8 cellular contexts compared by ENCODE assay signal in the genomic region with DNA sequence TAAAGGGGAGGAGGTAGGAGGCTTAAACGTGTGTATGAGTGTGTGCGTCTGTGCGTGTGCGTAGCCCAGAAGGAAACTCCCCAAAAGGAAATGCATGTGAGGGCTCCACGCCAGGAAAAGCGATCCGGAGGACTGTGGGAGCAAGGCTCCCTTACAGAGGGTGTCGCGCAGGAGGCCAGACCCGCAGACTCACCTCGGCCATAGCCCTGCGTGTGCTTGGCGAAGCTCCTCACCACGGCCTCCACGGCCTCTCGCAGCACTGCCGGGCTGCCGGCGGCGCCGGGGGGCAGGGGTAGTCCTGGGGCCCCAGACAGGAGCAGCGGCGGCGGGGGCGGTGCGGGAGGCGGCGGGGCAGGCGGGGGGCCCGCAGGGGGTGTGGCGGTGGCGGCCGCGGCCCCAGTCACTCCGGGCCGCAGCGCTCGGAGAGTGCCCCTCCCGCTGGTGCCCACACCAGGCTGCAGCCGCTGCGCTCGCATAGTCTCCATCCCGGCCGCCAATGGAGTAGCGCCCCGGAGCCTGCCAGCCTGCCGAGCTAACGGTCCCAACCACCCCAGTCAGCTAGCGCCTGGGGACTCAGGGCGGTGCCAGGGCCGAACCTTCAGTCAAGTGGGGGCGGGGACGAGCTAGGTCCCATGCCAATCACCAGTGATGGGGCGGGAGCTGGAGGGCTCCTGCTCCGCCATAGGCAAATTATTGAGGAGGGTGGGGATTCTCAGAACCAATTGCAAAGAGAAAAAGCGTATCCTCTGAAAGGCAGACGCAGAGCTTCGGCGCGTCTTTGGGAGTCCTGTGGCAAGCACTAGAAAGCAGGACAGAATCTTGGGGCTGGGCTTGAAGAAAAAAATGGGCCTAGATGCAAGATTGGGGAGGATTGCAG. TPM values are rescaled to one million over a fixed set of nuclear protein-coding genes. Genes with fewer than 3 reads are reported as not detected.
DNase-seq lines count a peak whose midpoint lies in the region; ATAC-seq, FAIRE-seq and TF ChIP-seq lines count a peak whose summit lies in the region.

LIX1L (minus strand) TSS at position 575 of the 877 bp plus-strand sequence; CDS start at position 485, 90 bp downstream.

- no peaks in the 10 kb centered on the region for H3K9me3 ChIP-seq in KOPT-K1 (ENCODE audit: insufficient read depth, low read length, poor library complexity, severe bottlenecking)
- H3K9me3 ChIP-seq in esophagus squamous epithelium: no peaks in the 10 kb centered on the region

- WGBS in esophagus squamous epithelium, 2 donors: 0 to 1% methylated on average over 18 to 24 of the region's 60 CpGs

- peaks cover 10% of the 10 kb centered on the region; the same call in 1 of the 2 replicates for H3K36me3 ChIP-seq in KOPT-K1 (ENCODE audit: insufficient read depth, low read length)
- no peaks in the 10 kb centered on the region for H3K36me3 ChIP-seq in esophagus squamous epithelium

- peaks cover 17 to 95% (median 43%) of the 10 kb centered on the region in 3 donors for H3K4me1 ChIP-seq in esophagus squamous epithelium

- TF ChIP-seq CTCF in esophagus squamous epithelium (IDR thresholded peaks at IDR 0.05): no peak

- H3K27me3 ChIP-seq in esophagus squamous epithelium: peaks cover 0 to 10% (median 0%) of the 10 kb centered on the region in 4 donors

- H3K27ac Mint-ChIP-seq in activated T-cell treated with anti-CD3 and anti-CD28 coated beads, Interleukin-2, amount 50 U/mL, for 72 hours: peak within 1 kb of the TSS; percentile 94

- peak within 1 kb of the TSS; percentile 84 to 96 for H3K4me3 Mint-ChIP-seq in activated T-cell treated with anti-CD3 and anti-CD28 coated beads, Interleukin-2, amount 50 U/mL, for 72 hours

- DNase-seq in DMS79 (lab: John Stamatoyannopoulos, UW): peak; percentile 88
- peak; percentile 91 for DNase-seq in RCC 7860 (ENCODE audit: low spot score)
- peak; percentile 95 to 98 for DNase-seq in activated T-cell treated with anti-CD3 and anti-CD28 coated beads, Interleukin-2, amount 50 U/mL, for 72 hours
- peak; percentile 83 for DNase-seq in esophagus squamous epithelium (lab: John Stamatoyannopoulos, UW)
- peak; percentile 98 for DNase-seq in myocyte (ENCODE audit: low read depth)
- DNase-seq in stimulated activated CD8-positive, alpha-beta memory T cell treated with anti-CD3 and anti-CD28 coated beads, Interleukin-7, amount 100 ng/mL, for 48 hours (ENCODE audit: extremely low read depth in 1 of 2, low read depth in 1 of 2): peak; percentile 90 to 96

- H3K27me3 Mint-ChIP-seq in activated T-cell treated with anti-CD3 and anti-CD28 coated beads, Interleukin-2, amount 50 U/mL, for 72 hours (ENCODE audit: low read depth): no peaks in the 10 kb centered on the region

- H3K27ac ChIP-seq in KOPT-K1 (ENCODE audit: low read depth, low read length, poor library complexity, severe bottlenecking): peak within 1 kb of the TSS; percentile 88
- H3K27ac ChIP-seq in esophagus squamous epithelium: peak within 1 kb of the TSS; percentile 87 to 100 (median 95)

- H3K4me3 ChIP-seq in esophagus squamous epithelium: peak within 1 kb of the TSS; percentile 61 to 98 (median 68)

- ATAC-seq in GM21786 (IDR thresholded peaks at IDR 0.05; ENCODE audit: unreplicated experiment): peak; percentile 92
- ATAC-seq in activated T-cell treated with anti-CD3 and anti-CD28 coated beads, Interleukin-2, amount 50 U/mL, for 72 hours (replicated peaks in 1 of 2): peak; percentile 88 to 92

- peaks cover 78% of the 10 kb centered on the region for H3K4me1 Mint-ChIP-seq in activated T-cell treated with anti-CD3 and anti-CD28 coated beads, Interleukin-2, amount 50 U/mL, for 72 hours (ENCODE audit: low read depth)

- H3K9me3 Mint-ChIP-seq in activated T-cell treated with anti-CD3 and anti-CD28 coated beads, Interleukin-2, amount 50 U/mL, for 72 hours: no peaks in the 10 kb centered on the region

- peak in 2 of 4 donors; percentile 68 to 89 for TF ChIP-seq POLR2A in esophagus squamous epithelium (IDR thresholded peaks at IDR 0.05)

- intact Hi-C loops in esophagus squamous epithelium (cut with DNase I): no loop called here

- FAIRE-seq in RCC 7860 (lab: Jason Lieb, UNC): peak; percentile 84

- peaks cover 3 to 10% of the 10 kb centered on the region in 2 donors for H3K36me3 Mint-ChIP-seq in activated T-cell treated with anti-CD3 and anti-CD28 coated beads, Interleukin-2, amount 50 U/mL, for 72 hours (ENCODE audit: insufficient read depth in 2 of 2)

RNA-seq across cellular contexts. Expression of gene LIX1L, which starts in this region (rescaled TPM):
- 10 to 100 TPM; 36.9 to 39.5 TPM for total RNA-seq in activated T-cell treated with anti-CD3 and anti-CD28 coated beads, Interleukin-2, amount 50 U/mL, for 72 hours
- total RNA-seq in esophagus squamous epithelium (10 to 100 TPM in 1 of 4 donors, 1 to 10 TPM in 3; 1.9 to 12.2 (median 5.9) TPM), myocyte (24.4 and 24.7 TPM in 2 replicates)
- 16.1 TPM for polyA plus RNA-seq in myocyte (2012)

Comparison
In these comparisons a context has a peak if more than half of its experiments do, and no peak if none do; other contexts are left out.
1. Peak in every context shown above with its lines: DNase-seq, ATAC-seq, H3K4me3 ChIP-seq and H3K27ac ChIP-seq.